Comparison of ENCODE assay signal across 11 cellular contexts in genomic region chr1:108557311-108557710, GRCh38. TPM values are rescaled to one million over a fixed set of nuclear protein-coding genes. Genes with fewer than 3 reads are reported as not detected.
DNase-seq lines count a peak whose midpoint lies in the region; ATAC-seq lines count a peak whose summit lies in the region.
"Had no signal": no experiment of that assay in that cellular context is flagged by ENCODE, and none has a peak within 500 bp of the region (broad histone marks: within the 10 kb centered on the region; RNA-seq: fewer than 3 reads in every experiment).

No MANE protein-coding gene starts in this region.

- H3K9me3 Mint-ChIP-seq in CD8-positive, alpha-beta memory T cell, result no peaks in the 10 kb centered on the region
- H3K9me3 Mint-ChIP-seq: neural progenitor cell had no signal

- no peak overlapping the region for H3K27ac Mint-ChIP-seq in CD8-positive, alpha-beta memory T cell
- H3K27ac Mint-ChIP-seq: neural progenitor cell had no signal

- H3K36me3 Mint-ChIP-seq in CD8-positive, alpha-beta memory T cell, result peaks cover 0 to 4% (median 0%) of the 10 kb centered on the region in 3 donors
- H3K36me3 Mint-ChIP-seq: neural progenitor cell had no signal

- no peaks in the 10 kb centered on the region for H3K36me3 ChIP-seq in thymus (ENCODE audit: control insufficient read depth, insufficient read depth)
- H3K36me3 ChIP-seq in CD8-positive, alpha-beta memory T cell (ENCODE audit: insufficient read depth, low read length), result no peaks in the 10 kb centered on the region
- H3K36me3 ChIP-seq: neural progenitor cell had no signal

- DNase-seq in NOMO-1 treated with DMSO at 0.1 percent for 48 hours (lab: John Stamatoyannopoulos, UW; ENCODE audit: unreplicated experiment) (peak; percentile 59), activated gamma-delta T cell (lab: John Stamatoyannopoulos, UW) (no peak)
- DNase-seq in NK-92 treated with Interleukin-12 subunit alpha and Interleukin-12 subunit beta, amount 100 ng/mL, for 24 hours (lab: John Stamatoyannopoulos, UW), result no peak
- DNase-seq in CD8-positive, alpha-beta memory T cell, result no peak
- DNase-seq: activated CD4-positive, alpha-beta T cell treated with anti-CD3 and anti-CD28 coated beads for 48 hours; DMS79; NCI-H1436 treated with DMSO at 0.1 percent for 48 hours had no signal

- 99% methylated on average over 1 of the region's 1 CpG for WGBS in thymus

- H3K27me3 Mint-ChIP-seq in CD8-positive, alpha-beta memory T cell, result no peaks in the 10 kb centered on the region

- no peak overlapping the region for H3K4me3 ChIP-seq in thymus (ENCODE audit: low read length)
- no peak overlapping the region for H3K4me3 ChIP-seq in CD8-positive, alpha-beta memory T cell (ENCODE audit: low read length)
- H3K4me3 ChIP-seq: neural progenitor cell had no signal

- POLR2A ChIA-PET in CD8-positive, alpha-beta memory T cell (lab: Charles Lee), result no interaction called here

- no peak overlapping the region for H3K4me3 Mint-ChIP-seq in CD8-positive, alpha-beta memory T cell
- H3K4me3 Mint-ChIP-seq: neural progenitor cell had no signal

- no peaks in the 10 kb centered on the region for H3K27me3 ChIP-seq in thymus (ENCODE audit: control insufficient read depth, insufficient read depth)
- no peaks in the 10 kb centered on the region for H3K27me3 ChIP-seq in CD8-positive, alpha-beta memory T cell (ENCODE audit: insufficient read depth, low read length, poor library complexity, severe bottlenecking)

- no peaks in the 10 kb centered on the region for H3K9me3 ChIP-seq in thymus (ENCODE audit: control insufficient read depth)
- H3K9me3 ChIP-seq in CD8-positive, alpha-beta memory T cell (ENCODE audit: low read length), result no peaks in the 10 kb centered on the region

- peak; percentile 24 for ATAC-seq in GM19351 (IDR thresholded peaks at IDR 0.05; ENCODE audit: unreplicated experiment)
- ATAC-seq in HG02763 (IDR thresholded peaks at IDR 0.05; ENCODE audit: unreplicated experiment), result peak; percentile 26

- peaks cover 6% of the 10 kb centered on the region for H3K4me1 ChIP-seq in thymus (ENCODE audit: control insufficient read depth, insufficient read depth, low read length)
- peaks cover 26% of the 10 kb centered on the region for H3K4me1 ChIP-seq in CD8-positive, alpha-beta memory T cell (ENCODE audit: insufficient read depth, low read length)

- peak overlapping the region; percentile 43 for H3K27ac ChIP-seq in thymus (ENCODE audit: low read depth)
- no peak overlapping the region for H3K27ac ChIP-seq in CD8-positive, alpha-beta memory T cell (ENCODE audit: low read depth, low read length)
- H3K27ac ChIP-seq: neural progenitor cell had no signal

- H3K4me1 Mint-ChIP-seq in CD8-positive, alpha-beta memory T cell, result peaks cover 20 to 30% (median 25%) of the 10 kb centered on the region in 3 donors

- CTCF ChIA-PET in CD8-positive, alpha-beta memory T cell (lab: Charles Lee), result no interaction called here

RNA-seq across cellular contexts. Expression of gene EEIG2, which starts 2.6 kb away (rescaled TPM):
- 11.2 TPM for polyA plus RNA-seq in thymus
- 10 to 100 TPM; 19.4 to 21.0 TPM for total RNA-seq in CD8-positive, alpha-beta memory T cell
- 2.1 TPM for polyA plus RNA-seq in CD8-positive, alpha-beta memory T cell
